In genomic region chr5:77282337-77283027, GRCh38 we compare ENCODE assay signal across 10 cellular contexts.
DNase-seq lines count a peak whose midpoint lies in the region; ATAC-seq and TF ChIP-seq lines count a peak whose summit lies in the region.
"Had no signal": no experiment of that assay in that cellular context is flagged by ENCODE, and none has a peak within 500 bp of the region (broad histone marks: within the 10 kb centered on the region; RNA-seq: fewer than 3 reads in every experiment).

No MANE protein-coding gene starts in this region.

- peak; percentile 63 for ATAC-seq in Panc1
- ATAC-seq: activated T-helper 17 cell treated with anti-CD3 and anti-CD28 coated beads, Interleukin-2, amount 50 U/mL, for 72 hours; effector memory CD8-positive, alpha-beta T cell had no signal

- CTCF ChIA-PET in Panc1 (lab: Charles Lee): no interaction called here

- intact Hi-C loops in Panc1 (cut with micrococcal nuclease; ENCODE audit: unreplicated experiment): no loop called here

- POLR2A ChIA-PET in Panc1 (lab: Charles Lee): no interaction called here

- no peak overlapping the region for H3K27ac ChIP-seq in Panc1 (ENCODE audit: low read length)

- no peak overlapping the region for H3K4me3 ChIP-seq in H7 (ENCODE audit: insufficient read depth, low read depth, low read length)
- no peak overlapping the region for H3K4me3 ChIP-seq in Panc1 (ENCODE audit: low read depth in 2 of 2, low read length in 2 of 2)
- H3K4me3 ChIP-seq in fibroblast of mammary gland (ENCODE audit: control insufficient read depth, low read depth, low read length): no peak overlapping the region
- H3K4me3 ChIP-seq in skeletal muscle cell (ENCODE audit: low read depth, low read length): no peak overlapping the region

- TF ChIP-seq CTCF in Panc1 (IDR thresholded peaks at IDR 0.05) (no peak), fibroblast of mammary gland (conservative IDR thresholded peaks at IDR 0.05; ENCODE audit: control insufficient read depth, insufficient read depth, low read depth, low read length) (peak; percentile 37)

- no peaks in the 10 kb centered on the region for H3K4me1 ChIP-seq in Panc1 (ENCODE audit: control insufficient read depth, insufficient read depth, low read length)

- in situ Hi-C loops in Panc1 (cut with HindIII; ENCODE audit: low pct_unique_long_range_greater_than_20kb, low sequenced_read_pairs): no loop called here

- H3K27me3 ChIP-seq in H7 (ENCODE audit: control insufficient read depth, insufficient read depth, low read length): no peaks in the 10 kb centered on the region
- H3K27me3 ChIP-seq in Panc1 (ENCODE audit: control insufficient read depth, insufficient read depth, low read length): peaks cover 13% of the 10 kb centered on the region; the same call in 1 of the 2 replicates

- no peaks in the 10 kb centered on the region for H3K36me3 ChIP-seq in H7 (replicated peaks; ENCODE audit: control insufficient read depth, insufficient read depth, low read length)
- H3K36me3 ChIP-seq in Panc1 (ENCODE audit: control insufficient read depth, insufficient read depth, low read length): no peaks in the 10 kb centered on the region

- BruUV-seq in Panc1 (replicated peaks; lab: Mats Ljungman, UMichigan): no TSS peak

- DNase-seq in H7 (peak; percentile 39), Panc1 (ENCODE audit: low read depth, low spot score) (no peak), fibroblast of mammary gland (ENCODE audit: low read depth) (peak; percentile 60), skeletal muscle cell (ENCODE audit: low read depth) (peak; percentile 17), SW 1271 (lab: John Stamatoyannopoulos, UW) (no peak), superior temporal gyrus (ENCODE audit: extremely low spot score) (no peak), putamen (ENCODE audit: low spot score) (no peak), NCI-H2107 treated with DMSO at 0.1 percent for 48 hours (lab: John Stamatoyannopoulos, UW; ENCODE audit: unreplicated experiment) (no peak)
- DNase-seq: effector memory CD8-positive, alpha-beta T cell had no signal

- H3K9me3 ChIP-seq in Panc1 (ENCODE audit: control insufficient read depth, insufficient read depth, low read depth, low read length): no peaks in the 10 kb centered on the region

Comparison
In these comparisons a context has a peak if more than half of its experiments do, and no peak if none do; other contexts are left out.
1. DNase-seq: peak in H7 (single experiment), fibroblast of mammary gland (single experiment) and skeletal muscle cell (single experiment); none in Panc1 (single experiment), SW 1271 (0 of 2), superior temporal gyrus (single experiment), putamen (single experiment) and NCI-H2107 treated with DMSO at 0.1 percent for 48 hours (single experiment).